ENCODE assay signal across 8 cellular contexts in the genomic region with DNA sequence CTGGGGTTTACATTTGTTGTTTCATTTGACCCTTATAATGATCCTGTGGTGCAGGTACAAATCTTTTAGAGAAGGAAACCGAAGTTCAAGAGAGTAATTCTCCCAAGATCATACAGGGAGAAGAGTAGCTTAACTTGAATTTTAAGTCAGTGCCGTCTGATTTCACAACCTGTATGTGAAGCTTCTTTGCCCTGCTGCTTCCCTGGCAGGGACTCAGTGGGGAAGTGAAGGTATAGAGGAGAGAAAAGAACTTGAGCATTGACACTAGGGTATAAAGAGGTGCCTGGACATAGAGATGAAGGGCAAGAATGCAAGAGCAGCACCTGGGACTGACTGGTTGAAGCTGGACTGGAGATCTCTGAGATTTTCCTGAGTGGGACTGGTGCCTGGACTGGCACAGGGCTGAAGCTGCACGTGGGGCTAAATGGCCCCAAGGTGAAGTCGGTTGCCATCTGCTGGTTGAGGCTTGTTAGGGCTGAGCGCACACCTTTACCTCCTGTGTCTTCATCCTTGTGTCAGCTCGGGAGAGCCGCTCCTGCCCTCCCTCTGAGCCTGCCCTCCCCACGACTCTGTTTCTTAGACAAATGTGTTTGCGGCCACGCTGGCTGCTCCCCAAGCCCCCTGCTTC. TPM values are rescaled to one million over a fixed set of nuclear protein-coding genes. Genes with fewer than 3 reads are reported as not detected.
DNase-seq lines count a peak whose midpoint lies in the region; ATAC-seq and TF ChIP-seq lines count a peak whose summit lies in the region.

No MANE protein-coding gene starts in this region.

- no TSS peak for BruUV-seq in MCF 10A (replicated peaks; lab: Mats Ljungman, UMichigan)

- TF ChIP-seq RAD21 in liver (IDR thresholded peaks at IDR 0.05) = peak; percentile 84 to 89

- no peak overlapping the region for H3K4me3 Mint-ChIP-seq in MCF 10A (ENCODE audit: unreplicated experiment)
- peak overlapping the region; percentile 75 for H3K4me3 Mint-ChIP-seq in stimulated activated memory B cell treated with anti-CD40 and anti-IgM and Interleukin-4, amounts not matched to agents 10 μg/mL and 1 μg/mL and 100 μg/mL, for 72 hours

- H3K36me3 Mint-ChIP-seq in MCF 10A (ENCODE audit: insufficient read depth, unreplicated experiment) = no peaks in the 10 kb centered on the region
- peaks cover 6% of the 10 kb centered on the region for H3K36me3 Mint-ChIP-seq in stimulated activated memory B cell treated with anti-CD40 and anti-IgM and Interleukin-4, amounts not matched to agents 10 μg/mL and 1 μg/mL and 100 μg/mL, for 72 hours

- H3K9me3 ChIP-seq in liver (ENCODE audit: control insufficient read depth in 4 of 4, low read length in 3 of 4) = no peaks in the 10 kb centered on the region

- no peak overlapping the region for H3K4me3 ChIP-seq in liver (ENCODE audit: low read depth in 1 of 3, low read length in 3 of 3)

- WGBS in liver = 30% methylated on average over 10 of the region's 10 CpGs

- peaks cover 13% of the 10 kb centered on the region for H3K4me1 Mint-ChIP-seq in MCF 10A (ENCODE audit: insufficient read depth, unreplicated experiment)
- peaks cover 29% of the 10 kb centered on the region for H3K4me1 Mint-ChIP-seq in stimulated activated memory B cell treated with anti-CD40 and anti-IgM and Interleukin-4, amounts not matched to agents 10 μg/mL and 1 μg/mL and 100 μg/mL, for 72 hours

- ATAC-seq in GM19395 (IDR thresholded peaks at IDR 0.05; ENCODE audit: unreplicated experiment) (peak; percentile 80), HG03457 (IDR thresholded peaks at IDR 0.05; ENCODE audit: unreplicated experiment) (peak; percentile 43)
- ATAC-seq in stimulated activated memory B cell treated with anti-CD40 and anti-IgM and Interleukin-4, amounts not matched to agents 10 μg/mL and 1 μg/mL and 100 μg/mL, for 72 hours = peak; percentile 84

- POLR2A ChIA-PET in MCF 10A (lab: Yijun Ruan, JAX) = interaction anchor here (0.8 to 3.1 kb wide), 6 partner anchors 15 to 159 kb away, joined by 3 to 10 read pairs (median 6); partner anchors contain the start of genes FARS2 and LYRM4

- CTCF ChIA-PET in MCF 10A (lab: Yijun Ruan, JAX) = interaction anchor here (0.6 to 5.4 kb wide), 28 partner anchors 8 to 990 kb away, joined by 3 to 80 read pairs (median 4); partner anchors contain the start of genes FARS2 and LYRM4

- no peaks in the 10 kb centered on the region for H3K36me3 ChIP-seq in liver (ENCODE audit: control insufficient read depth in 4 of 4, insufficient read depth in 3 of 4, low read depth in 1 of 4, low read length in 3 of 4)

- no peaks in the 10 kb centered on the region for H3K27me3 ChIP-seq in liver (ENCODE audit: control insufficient read depth in 4 of 4, insufficient read depth in 4 of 4, low read length in 3 of 4)

- no peak overlapping the region for H3K9ac ChIP-seq in liver (ENCODE audit: low read depth in 1 of 2, low read length in 2 of 2)

- peak; percentile 74 for TF ChIP-seq CTCF in MCF 10A (IDR thresholded peaks at IDR 0.05; ENCODE audit: unreplicated experiment)
- peak; percentile 78 for TF ChIP-seq CTCF in liver (IDR thresholded peaks at IDR 0.05; ENCODE audit: low read depth, low read length, missing input control)

- intact Hi-C loops in MCF 10A (cut with micrococcal nuclease) = loop anchor here (1.0 to 2.0 kb wide), 4 partner anchors 42 to 246 kb away; partner anchors contain the start of genes FARS2 and LYRM4

- H3K27ac ChIP-seq in liver (ENCODE audit: low read depth in 1 of 2, low read length in 2 of 2) = no peak overlapping the region

- no peaks in the 10 kb centered on the region for H3K9me3 Mint-ChIP-seq in MCF 10A (ENCODE audit: unreplicated experiment)
- no peaks in the 10 kb centered on the region for H3K9me3 Mint-ChIP-seq in stimulated activated memory B cell treated with anti-CD40 and anti-IgM and Interleukin-4, amounts not matched to agents 10 μg/mL and 1 μg/mL and 100 μg/mL, for 72 hours

- H3K27ac Mint-ChIP-seq in MCF 10A (ENCODE audit: low read depth, unreplicated experiment) = no peak overlapping the region
- peak overlapping the region; percentile 81 for H3K27ac Mint-ChIP-seq in stimulated activated memory B cell treated with anti-CD40 and anti-IgM and Interleukin-4, amounts not matched to agents 10 μg/mL and 1 μg/mL and 100 μg/mL, for 72 hours

- peaks cover 0 to 16% (median 5%) of the 10 kb centered on the region in 4 donors for H3K4me1 ChIP-seq in liver (ENCODE audit: control insufficient read depth in 4 of 4, insufficient read depth in 4 of 4, low read length in 3 of 4)

- DNase-seq in COLO668 (lab: John Stamatoyannopoulos, UW; ENCODE audit: unreplicated experiment) (peak; percentile 26), T-helper 2 cell (peak; percentile 33 to 89 (median 55)), MCF 10A (ENCODE audit: unreplicated experiment) (peak; percentile 78), NCI-H1694 (lab: John Stamatoyannopoulos, UW) (no peak)

- no peaks in the 10 kb centered on the region for H3K27me3 Mint-ChIP-seq in MCF 10A (ENCODE audit: insufficient read depth, unreplicated experiment)
- H3K27me3 Mint-ChIP-seq in stimulated activated memory B cell treated with anti-CD40 and anti-IgM and Interleukin-4, amounts not matched to agents 10 μg/mL and 1 μg/mL and 100 μg/mL, for 72 hours = no peaks in the 10 kb centered on the region

TF ChIP-seq in liver, 16 proteins besides CTCF, POLR2A, EP300 and RAD21:
- TF ChIP-seq HNF4A (conservative IDR thresholded peaks at IDR 0.05) (peak in 1 of 2 donors; percentile 32), EGR1 (IDR thresholded peaks at IDR 0.05; ENCODE audit: low read depth in 2 of 2) (no peak)

RNA-seq across cellular contexts. Expression of gene FARS2, which starts 41.8 kb away (rescaled TPM):
- total RNA-seq in MCF 10A (2022) (13.0 and 18.2 TPM in 2 replicates), liver (10 to 100 TPM; 11.2 to 25.9 TPM)
- 10 to 100 TPM in 1 of 2 donors, 1 to 10 TPM in 1; 7.8 to 11.2 TPM for polyA plus RNA-seq in liver

RNA-seq across cellular contexts. Expression of gene LYRM4, which starts 42.4 kb away (rescaled TPM):
- 31.6 and 36.1 TPM in 2 replicates for total RNA-seq in MCF 10A (2022)
- total RNA-seq in liver = 1 to 10 TPM; 4.4 to 4.8 TPM
- 10 to 100 TPM in 1 of 2 donors, 1 to 10 TPM in 1; 8.2 to 13.1 TPM for polyA plus RNA-seq in liver
